ENCODE assay signal across 17 cellular contexts in the genomic region with DNA sequence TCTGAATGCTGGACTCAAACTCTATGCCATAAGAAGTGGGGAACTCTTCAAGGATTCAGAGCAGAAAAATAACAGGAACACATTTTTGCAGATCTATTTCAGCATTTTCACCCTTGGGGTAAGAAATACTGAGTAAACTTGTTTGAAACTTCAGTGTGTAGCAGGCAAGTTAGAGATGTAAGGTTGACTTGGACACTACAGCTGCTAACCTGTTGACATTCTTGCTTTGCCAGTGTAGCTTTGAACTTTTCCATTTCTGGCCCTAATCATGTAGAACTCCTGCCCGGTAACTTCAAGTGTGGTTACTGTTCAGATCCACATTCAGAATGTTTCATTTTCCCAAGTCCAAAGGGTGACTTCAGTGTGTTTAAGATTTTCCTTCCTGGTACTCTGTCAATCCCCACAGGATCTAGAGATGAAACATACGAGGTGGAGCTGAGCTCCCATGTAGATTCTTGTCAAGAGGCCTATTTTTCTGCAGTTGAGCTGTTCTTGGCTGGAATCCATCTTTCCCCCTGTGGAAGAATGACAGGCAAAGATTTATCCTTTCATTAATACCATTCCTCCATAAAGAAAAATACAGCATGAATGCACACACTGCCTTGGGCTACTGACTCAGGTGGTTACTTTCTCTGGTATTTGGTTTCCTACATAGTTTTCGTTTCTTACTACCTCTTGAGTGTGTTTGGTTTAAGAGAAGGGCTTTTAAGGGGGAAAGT. TPM values are rescaled to one million over a fixed set of nuclear protein-coding genes. Genes with fewer than 3 reads are reported as not detected.
A peak's percentile ranks its signal among the peaks of the same experiment; 100 is the strongest.
DNase-seq lines count a peak whose midpoint lies in the region; ATAC-seq and TF ChIP-seq lines count a peak whose summit lies in the region.
"Had no signal": no experiment of that assay in that cellular context is flagged by ENCODE, and none has a peak within 500 bp of the region (broad histone marks: within the 10 kb centered on the region; RNA-seq: fewer than 3 reads in every experiment).

No MANE protein-coding gene starts in this region.

- no peak for DNase-seq in H9
- DNase-seq in T1000 (lab: John Stamatoyannopoulos, UW) = peak; percentile 53
- peak; percentile 43 for DNase-seq in fibroblast of peridontal ligament (ENCODE audit: extremely low read depth)
- no peak for DNase-seq in smooth muscle cell (lab: John Stamatoyannopoulos, UW; ENCODE audit: unreplicated experiment)
- no peak for DNase-seq in coronary artery (ENCODE audit: low spot score)
- no peak for DNase-seq in tibial nerve (ENCODE audit: low spot score in 2 of 2)
- DNase-seq: CD8-positive, alpha-beta memory T cell; effector CD8-positive, alpha-beta T cell; midbrain; MM.1S; NCI-H2227 treated with DMSO at 0.1 percent for 48 hours; stimulated activated CD4-positive, alpha-beta T cell treated with anti-CD3 and anti-CD28 coated beads, Interleukin-4, amount 100 ng/mL, for 24 hours had no signal

- H2AK5ac ChIP-seq in H9 (ENCODE audit: insufficient read length, low read length) = no peak overlapping the region

- H3K9me3 ChIP-seq in H9 (ENCODE audit: control insufficient read depth, low read depth, low read length) (no peaks in the 10 kb centered on the region), smooth muscle cell (replicated peaks; ENCODE audit: low read depth) (no peaks in the 10 kb centered on the region), tibial nerve (no peaks in the 10 kb centered on the region)

- no peak overlapping the region for H3K56ac ChIP-seq in H9 (ENCODE audit: insufficient read length, low read depth, low read length)

- H3K36me3 ChIP-seq in smooth muscle cell (ENCODE audit: low read depth) = no peaks in the 10 kb centered on the region
- H3K36me3 ChIP-seq in tibial nerve = peaks cover 0 to 34% (median 0%) of the 10 kb centered on the region in 3 donors

- H3K4me1 Mint-ChIP-seq in H9 = no peaks in the 10 kb centered on the region
- H3K4me1 Mint-ChIP-seq: CD8-positive, alpha-beta memory T cell had no signal

- no peaks in the 10 kb centered on the region for H3K9me3 Mint-ChIP-seq in H9
- H3K9me3 Mint-ChIP-seq: CD8-positive, alpha-beta memory T cell; stimulated activated naive CD8-positive, alpha-beta T cell treated with anti-CD3 and anti-CD28 coated beads, Interleukin-15, Interleukin-2, amounts not matched to agents 100 ng/mL and 50 ng/mL, for 24 hours had no signal

- H3T11ph ChIP-seq in H9 (ENCODE audit: low read length) = no peak overlapping the region

- no peak overlapping the region for H4K8ac ChIP-seq in H9 (replicated peaks; ENCODE audit: insufficient read length, low read depth, low read length)

- H4K5ac ChIP-seq in H9 (ENCODE audit: insufficient read length, low read depth, low read length) = no peak overlapping the region

- TF ChIP-seq CTCF in H9 (conservative IDR thresholded peaks at IDR 0.05) (no peak), smooth muscle cell (IDR thresholded peaks at IDR 0.05; ENCODE audit: borderline replicate concordance, insufficient read depth, poor library complexity, severe bottlenecking) (no peak), coronary artery (IDR thresholded peaks at IDR 0.05) (no peak), tibial nerve (IDR thresholded peaks at IDR 0.05) (no peak)

- H3K79me2 ChIP-seq in H9 (ENCODE audit: insufficient read depth, low read length) (no peaks in the 10 kb centered on the region), smooth muscle cell (ENCODE audit: low read depth) (no peaks in the 10 kb centered on the region)

- no peak overlapping the region for H4K91ac ChIP-seq in H9 (ENCODE audit: insufficient read length, low read depth, low read length)

- no peak overlapping the region for H2BK12ac ChIP-seq in H9 (ENCODE audit: insufficient read length, low read depth, low read length)

- H3K18ac ChIP-seq in H9 (ENCODE audit: insufficient read length, low read depth, low read length) = no peak overlapping the region

- H3K23me2 ChIP-seq in H9 (ENCODE audit: insufficient read length, low read depth, low read length, poor library complexity, severe bottlenecking) = no peaks in the 10 kb centered on the region

- no peaks in the 10 kb centered on the region for H3F3A ChIP-seq in smooth muscle cell (ENCODE audit: low read depth)

- H3K4me2 ChIP-seq in H9 (ENCODE audit: insufficient read depth, insufficient read length, low read length) (no peak overlapping the region), smooth muscle cell (no peak overlapping the region)

- no peak overlapping the region for H3K14ac ChIP-seq in H9 (ENCODE audit: insufficient read depth, low read length)

- H3K27me3 ChIP-seq in H9 (ENCODE audit: insufficient read depth, low read length) (no peaks in the 10 kb centered on the region), smooth muscle cell (ENCODE audit: low read depth) (no peaks in the 10 kb centered on the region), tibial nerve (no peaks in the 10 kb centered on the region)

- peak overlapping the region in 2 of 3 experiments; percentile 23 to 25; a peak in 1 of 7 replicates for H3K27ac Mint-ChIP-seq in H9
- H3K27ac Mint-ChIP-seq: activated naive CD8-positive, alpha-beta T cell; CD8-positive, alpha-beta memory T cell; stimulated activated naive CD8-positive, alpha-beta T cell treated with anti-CD3 and anti-CD28 coated beads, Interleukin-15, Interleukin-2, amounts not matched to agents 100 ng/mL and 50 ng/mL, for 24 hours had no signal

- H2BK120ac ChIP-seq in H9 (ENCODE audit: low read depth, low read length, poor library complexity, severe bottlenecking) = no peak overlapping the region

- no peaks in the 10 kb centered on the region for H3K27me3 Mint-ChIP-seq in H9 (ENCODE audit: low read depth)
- H3K27me3 Mint-ChIP-seq: activated naive CD8-positive, alpha-beta T cell; CD8-positive, alpha-beta memory T cell; stimulated activated naive CD8-positive, alpha-beta T cell treated with anti-CD3 and anti-CD28 coated beads, Interleukin-15, Interleukin-2, amounts not matched to agents 100 ng/mL and 50 ng/mL, for 24 hours had no signal

- no peak overlapping the region for H3K4ac ChIP-seq in H9 (ENCODE audit: low read depth, low read length)

- H3K4me3 ChIP-seq in smooth muscle cell (no peak overlapping the region), coronary artery (no peak overlapping the region), tibial nerve (no peak overlapping the region)

- no peak overlapping the region for H2BK5ac ChIP-seq in H9 (ENCODE audit: insufficient read length, low read length)

- H2BK20ac ChIP-seq in H9 (ENCODE audit: low read depth, low read length, poor library complexity, severe bottlenecking) = no peak overlapping the region

- H3K4me1 ChIP-seq in H9 (ENCODE audit: insufficient read depth, low read length) (no peaks in the 10 kb centered on the region), smooth muscle cell (ENCODE audit: low read depth) (no peaks in the 10 kb centered on the region), tibial nerve (peaks cover 0 to 10% (median 5%) of the 10 kb centered on the region in 4 donors)

- H4K20me1 ChIP-seq in H9 (ENCODE audit: control insufficient read depth, insufficient read depth, insufficient read length) = no peaks in the 10 kb centered on the region
- no peaks in the 10 kb centered on the region for H4K20me1 ChIP-seq in smooth muscle cell (ENCODE audit: low read depth)

- ATAC-seq in HG03565 (IDR thresholded peaks at IDR 0.05; ENCODE audit: unreplicated experiment) = no peak
- no peak for ATAC-seq in HG02588 (IDR thresholded peaks at IDR 0.05; ENCODE audit: unreplicated experiment)
- ATAC-seq: HCT116 had no signal

- no peak overlapping the region for H2BK15ac ChIP-seq in H9 (ENCODE audit: low read depth, low read length)

- H3K27ac ChIP-seq in H9 (ENCODE audit: insufficient read length, low read depth, low read length) = no peak overlapping the region
- H3K27ac ChIP-seq in smooth muscle cell (ENCODE audit: low read depth) = peak overlapping the region; percentile 60
- H3K27ac ChIP-seq in coronary artery = no peak overlapping the region
- H3K27ac ChIP-seq in tibial nerve = peak overlapping the region in 1 of 4 donors; percentile 51

- no peak for TF ChIP-seq POLR2A in tibial nerve (IDR thresholded peaks at IDR 0.05)

- H3K9ac ChIP-seq in H9 (ENCODE audit: extremely low read depth, insufficient read length, low read length) = no peak overlapping the region
- H3K9ac ChIP-seq in smooth muscle cell (ENCODE audit: low read depth) = no peak overlapping the region

- peaks cover 42 to 81% (median 66%) of the 10 kb centered on the region in 3 experiments; a peak in 6 of 7 replicates for H3K36me3 Mint-ChIP-seq in H9 (ENCODE audit: insufficient read depth in 1 of 3, low read depth in 3 of 3)
- H3K36me3 Mint-ChIP-seq: activated naive CD8-positive, alpha-beta T cell had no signal

- no CpG with 5 or more reads among the region's 3 CpGs for WGBS in H9 (ENCODE audit: extremely low coverage, insufficient read length, low lambda C conversion rate)
- 82% methylated on average over 3 of the region's 3 CpGs for WGBS in smooth muscle cell (ENCODE audit: low lambda C conversion rate)
- 53 to 56% methylated on average over 3 of the region's 3 CpGs for WGBS in tibial nerve, 2 donors

- no peaks in the 10 kb centered on the region for H3K79me1 ChIP-seq in H9 (ENCODE audit: insufficient read depth, low read depth, low read length, poor library complexity, severe bottlenecking)

- H3K23ac ChIP-seq in H9 (ENCODE audit: insufficient read length, low read depth, low read length) = no peak overlapping the region

- no peak overlapping the region for H3K4me3 Mint-ChIP-seq in H9
- H3K4me3 Mint-ChIP-seq: activated naive CD8-positive, alpha-beta T cell; CD8-positive, alpha-beta memory T cell; stimulated activated naive CD8-positive, alpha-beta T cell treated with anti-CD3 and anti-CD28 coated beads, Interleukin-15, Interleukin-2, amounts not matched to agents 100 ng/mL and 50 ng/mL, for 24 hours had no signal

- no peak for TF ChIP-seq EP300 in tibial nerve (IDR thresholded peaks at IDR 0.05)

- H2AFZ ChIP-seq in H9 (ENCODE audit: low read length) (no peak overlapping the region), smooth muscle cell (ENCODE audit: low read depth) (no peak overlapping the region)

RNA-seq across cellular contexts. Expression of gene FHDC1, which starts 34.1 kb away (rescaled TPM):
- total RNA-seq in H9 (2021) (19.7 and 19.9 TPM in 2 replicates), smooth muscle cell (2.0 and 3.0 TPM in 2 replicates), tibial nerve (1 to 10 TPM; 2.2 to 7.9 (median 6.1) TPM)
- 0.49 and 1.3 TPM in 2 replicates for polyA plus RNA-seq in smooth muscle cell
- polyA plus RNA-seq: CD8-positive, alpha-beta memory T cell had no signal

Comparison
In these comparisons a context has a peak if more than half of its experiments do, and no peak if none do; other contexts are left out.
1. DNase-seq: peak in T1000 (single experiment) and fibroblast of peridontal ligament (single experiment); none in H9 (single experiment), smooth muscle cell (single experiment), coronary artery (single experiment) and tibial nerve (0 of 2).